Comparison of ENCODE assay signal across 16 cellular contexts in the genomic region with DNA sequence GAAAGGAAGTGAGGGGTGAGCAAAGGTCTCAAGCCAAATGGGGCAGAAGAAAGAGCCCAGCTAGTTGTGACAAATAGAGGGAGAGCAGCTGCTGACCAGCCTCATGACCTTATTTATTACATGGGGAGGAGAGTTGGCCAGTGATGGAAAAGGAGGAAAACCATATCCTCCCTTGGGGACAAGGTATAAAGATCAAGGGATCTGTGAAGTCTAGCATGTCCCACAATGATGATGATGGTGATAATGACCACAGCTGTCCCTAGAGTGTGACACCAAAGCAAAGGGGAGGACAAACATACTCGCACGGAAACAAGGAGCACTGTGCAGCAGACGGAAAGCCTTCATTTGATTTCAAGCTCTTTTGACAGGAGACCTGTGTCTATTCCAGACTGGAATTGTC.
DNase-seq lines count a peak whose midpoint lies in the region; ATAC-seq, FAIRE-seq and TF ChIP-seq lines count a peak whose summit lies in the region.
"Had no signal": no experiment of that assay in that cellular context is flagged by ENCODE, and none has a peak within 500 bp of the region (broad histone marks: within the 10 kb centered on the region; RNA-seq: fewer than 3 reads in every experiment).

No MANE protein-coding gene starts in this region.

- no peaks in the 10 kb centered on the region for H3K36me3 Mint-ChIP-seq in osteocyte (ENCODE audit: unreplicated experiment)
- H3K36me3 Mint-ChIP-seq: CD8-positive, alpha-beta memory T cell had no signal

- DNase-seq in DND-41: no peak
- peak; percentile 21 for DNase-seq in M059J (ENCODE audit: low read depth)
- DNase-seq in endothelial cell of umbilical vein (ENCODE audit: low read depth, low spot score): peak; percentile 3
- DNase-seq in osteocyte (ENCODE audit: extremely low spot score, unreplicated experiment): no peak
- no peak for DNase-seq in HEK293T (ENCODE audit: extremely low spot score)
- DNase-seq in dorsolateral prefrontal cortex: no peak
- no peak for DNase-seq in DMS 273 treated with DMSO at 0.1 percent for 48 hours (lab: John Stamatoyannopoulos, UW)
- DNase-seq in HuH-7 (ENCODE audit: low spot score): no peak
- DNase-seq: 8988T; Caco-2; CD8-positive, alpha-beta memory T cell; HFFc6 had no signal

- FAIRE-seq in endothelial cell of umbilical vein (lab: Jason Lieb, UNC): no peak
- FAIRE-seq: GM19239, H1 had no signal

- H3K79me2 ChIP-seq in DND-41 (ENCODE audit: insufficient read depth, low read length) (no peaks in the 10 kb centered on the region), endothelial cell of umbilical vein (ENCODE audit: control insufficient read depth, insufficient read depth, low read length) (no peaks in the 10 kb centered on the region)

- peak overlapping the region; percentile 33 for H3K27ac Mint-ChIP-seq in osteocyte (ENCODE audit: unreplicated experiment)
- H3K27ac Mint-ChIP-seq: CD8-positive, alpha-beta memory T cell; HFFc6 had no signal

- no TSS peak for BruUV-seq in endothelial cell of umbilical vein (replicated peaks; lab: Mats Ljungman, UMichigan)

- H3K4me2 ChIP-seq in DND-41 (ENCODE audit: insufficient read depth, low read length) (no peak overlapping the region), endothelial cell of umbilical vein (ENCODE audit: insufficient read depth, low read length) (no peak overlapping the region)
- H3K4me2 ChIP-seq: BLaER1 had no signal

- dilution Hi-C loops in endothelial cell of umbilical vein (cut with MboI; ENCODE audit: extremely low pct_ligation_motif_present, low sequenced_read_pairs): no loop called here

- H3K36me3 ChIP-seq in DND-41 (ENCODE audit: insufficient read depth, low read length) (no peaks in the 10 kb centered on the region), endothelial cell of umbilical vein (ENCODE audit: control insufficient read depth in 2 of 2, extremely low read depth in 1 of 2, insufficient read depth in 2 of 2, low read length in 2 of 2) (no peaks in the 10 kb centered on the region)
- H3K36me3 ChIP-seq: BLaER1, HAP-1 had no signal

- H3K4me1 ChIP-seq in DND-41 (ENCODE audit: insufficient read depth, low read length) (peaks cover 39% of the 10 kb centered on the region), endothelial cell of umbilical vein (ENCODE audit: control insufficient read depth, extremely low read depth, insufficient read depth, low read length) (no peaks in the 10 kb centered on the region)
- H3K4me1 ChIP-seq: Caco-2, HAP-1 had no signal

- H3K4me1 Mint-ChIP-seq in osteocyte (ENCODE audit: unreplicated experiment): peaks cover 21% of the 10 kb centered on the region
- H3K4me1 Mint-ChIP-seq: CD8-positive, alpha-beta memory T cell had no signal

- POLR2A ChIA-PET in endothelial cell of umbilical vein (lab: Charles Lee): no interaction called here
- POLR2A ChIA-PET in HEK293T (lab: Yijun Ruan, JAX): no interaction called here

- H3K9me3 Mint-ChIP-seq in osteocyte (ENCODE audit: unreplicated experiment): no peaks in the 10 kb centered on the region
- H3K9me3 Mint-ChIP-seq: CD8-positive, alpha-beta memory T cell; HFFc6 had no signal

- H2AFZ ChIP-seq in DND-41 (ENCODE audit: low read depth, low read length): no peak overlapping the region
- H2AFZ ChIP-seq in endothelial cell of umbilical vein (ENCODE audit: low read depth, low read length): no peak overlapping the region

- no peaks in the 10 kb centered on the region for H3K9me3 ChIP-seq in DND-41 (ENCODE audit: insufficient read depth, low read length, severe bottlenecking)
- H3K9me3 ChIP-seq in endothelial cell of umbilical vein (replicated peaks; ENCODE audit: control insufficient read depth, insufficient read depth, low read length): no peaks in the 10 kb centered on the region
- H3K9me3 ChIP-seq: BLaER1, Caco-2, HAP-1 had no signal

- CTCF ChIA-PET in endothelial cell of umbilical vein (lab: Charles Lee): interaction anchor here (1.1 kb wide), 1 partner anchor 12 kb away, joined by 3 read pairs; no protein-coding TSS in a partner anchor
- CTCF ChIA-PET in HEK293T (lab: Yijun Ruan, JAX): no interaction called here

- no peaks in the 10 kb centered on the region for H3K27me3 Mint-ChIP-seq in osteocyte (ENCODE audit: unreplicated experiment)
- H3K27me3 Mint-ChIP-seq: CD8-positive, alpha-beta memory T cell had no signal

- no peak overlapping the region for H3K4me3 Mint-ChIP-seq in osteocyte (ENCODE audit: unreplicated experiment)
- H3K4me3 Mint-ChIP-seq: CD8-positive, alpha-beta memory T cell; HFFc6 had no signal

- peak overlapping the region; percentile 2; the same call in 1 of the 2 replicates for H3K27ac ChIP-seq in DND-41 (ENCODE audit: low read length)
- H3K27ac ChIP-seq in endothelial cell of umbilical vein (ENCODE audit: insufficient read depth, low read depth, low read length): no peak overlapping the region
- no peak overlapping the region for H3K27ac ChIP-seq in dorsolateral prefrontal cortex
- H3K27ac ChIP-seq: BLaER1 had no signal

- intact Hi-C loops in endothelial cell of umbilical vein (cut with micrococcal nuclease): no loop called here
- intact Hi-C loops in dorsolateral prefrontal cortex (cut with DNase I): no loop called here

- H3K9ac ChIP-seq in DND-41 (ENCODE audit: low read depth, low read length) (no peak overlapping the region), endothelial cell of umbilical vein (replicated peaks; ENCODE audit: extremely low read depth, insufficient read depth, low read length) (no peak overlapping the region)
- H3K9ac ChIP-seq: BLaER1 had no signal

- H3K9me1 ChIP-seq in endothelial cell of umbilical vein (replicated peaks; ENCODE audit: control insufficient read depth, extremely low read depth, insufficient read depth, low read length): no peaks in the 10 kb centered on the region

- ATAC-seq in DND-41 (ENCODE audit: insufficient read depth, low read depth): no peak

- no peak overlapping the region for H3K4me3 ChIP-seq in DND-41 (ENCODE audit: low read depth in 1 of 2, low read length in 2 of 2)
- no peak overlapping the region for H3K4me3 ChIP-seq in endothelial cell of umbilical vein (replicated peaks in 1 of 3; ENCODE audit: insufficient read depth in 1 of 3, low read depth in 1 of 3, low read length in 3 of 3)
- H3K4me3 ChIP-seq in dorsolateral prefrontal cortex: no peak overlapping the region
- H3K4me3 ChIP-seq: BLaER1, HAP-1 had no signal

- TF ChIP-seq POLR2A in endothelial cell of umbilical vein (IDR thresholded peaks at IDR 0.05; ENCODE audit: low read depth, low read length): no peak

- no peaks in the 10 kb centered on the region for H3K27me3 ChIP-seq in DND-41 (ENCODE audit: insufficient read depth, low read length, poor library complexity)
- no peaks in the 10 kb centered on the region for H3K27me3 ChIP-seq in endothelial cell of umbilical vein (ENCODE audit: control insufficient read depth in 2 of 2, insufficient read depth in 2 of 2, low read length in 2 of 2)
- peaks cover 0 to 3% (median 0%) of the 10 kb centered on the region in 45 donors for H3K27me3 ChIP-seq in dorsolateral prefrontal cortex
- H3K27me3 ChIP-seq: BLaER1 had no signal

- H4K20me1 ChIP-seq in DND-41 (ENCODE audit: insufficient read depth, low read length) (no peaks in the 10 kb centered on the region), endothelial cell of umbilical vein (replicated peaks; ENCODE audit: control insufficient read depth, extremely low read depth, insufficient read depth, low read length) (no peaks in the 10 kb centered on the region)
- H4K20me1 ChIP-seq: BLaER1 had no signal

- TF ChIP-seq CTCF in DND-41 (IDR thresholded peaks at IDR 0.05; ENCODE audit: borderline replicate concordance, extremely low read depth, low read length, poor library complexity, severe bottlenecking): no peak
- TF ChIP-seq CTCF in endothelial cell of umbilical vein (IDR thresholded peaks at IDR 0.05; ENCODE audit: extremely low read depth in 1 of 2, insufficient read depth in 1 of 2, low read depth in 1 of 2, low read length in 2 of 2): no peak
- TF ChIP-seq CTCF in osteocyte (IDR thresholded peaks at IDR 0.05): no peak
- no peak for TF ChIP-seq CTCF in dorsolateral prefrontal cortex (IDR thresholded peaks at IDR 0.05 in 54 of 56, conservative IDR thresholded peaks at IDR 0.05 in 2 of 56; ENCODE audit: low read depth in 1 of 56, partially characterized antibody in 56 of 56)

TF ChIP-seq in endothelial cell of umbilical vein, 7 proteins besides CTCF, POLR2A, EP300 and RAD21:
- TF ChIP-seq EZH2 (IDR thresholded peaks at IDR 0.05; ENCODE audit: borderline replicate concordance, low read depth, low read length, severe bottlenecking) (no peak), MAX (IDR thresholded peaks at IDR 0.05; ENCODE audit: insufficient read depth, insufficient read length) (no peak), JUN (IDR thresholded peaks at IDR 0.05; ENCODE audit: borderline replicate concordance, insufficient read depth, insufficient read length, low read depth) (no peak), MYC (IDR thresholded peaks at IDR 0.05; ENCODE audit: low read depth, low read length) (no peak), FOS (IDR thresholded peaks at IDR 0.05; ENCODE audit: borderline replicate concordance, insufficient read depth, low read length) (no peak)

TF ChIP-seq in HEK293T, 16 proteins besides CTCF, POLR2A, EP300 and RAD21:
- TF ChIP-seq ARNT (IDR thresholded peaks at IDR 0.05): no peak
- no peak for TF ChIP-seq BHLHE40 (IDR thresholded peaks at IDR 0.05; ENCODE audit: borderline replicate concordance)
- no peak for TF ChIP-seq NFRKB (IDR thresholded peaks at IDR 0.05)
- TF ChIP-seq FOXM1 (IDR thresholded peaks at IDR 0.05; ENCODE audit: borderline replicate concordance): no peak
- no peak for TF ChIP-seq PKNOX1 (IDR thresholded peaks at IDR 0.05)
- no peak for TF ChIP-seq HDGF (IDR thresholded peaks at IDR 0.05; ENCODE audit: borderline replicate concordance)
- TF ChIP-seq ZNF384 (IDR thresholded peaks at IDR 0.05): no peak
- no peak for TF ChIP-seq L3MBTL2 (conservative IDR thresholded peaks at IDR 0.05)

Comparison
In these comparisons a context has a peak if more than half of its experiments do, and no peak if none do; other contexts are left out.
1. DNase-seq: peak in M059J (single experiment) and endothelial cell of umbilical vein (single experiment); none in DND-41 (single experiment), osteocyte (single experiment), HEK293T (single experiment), dorsolateral prefrontal cortex (0 of 10), DMS 273 treated with DMSO at 0.1 percent for 48 hours (single experiment) and HuH-7 (single experiment).